1 cellular context compared by ENCODE assay signal in the genomic region with DNA sequence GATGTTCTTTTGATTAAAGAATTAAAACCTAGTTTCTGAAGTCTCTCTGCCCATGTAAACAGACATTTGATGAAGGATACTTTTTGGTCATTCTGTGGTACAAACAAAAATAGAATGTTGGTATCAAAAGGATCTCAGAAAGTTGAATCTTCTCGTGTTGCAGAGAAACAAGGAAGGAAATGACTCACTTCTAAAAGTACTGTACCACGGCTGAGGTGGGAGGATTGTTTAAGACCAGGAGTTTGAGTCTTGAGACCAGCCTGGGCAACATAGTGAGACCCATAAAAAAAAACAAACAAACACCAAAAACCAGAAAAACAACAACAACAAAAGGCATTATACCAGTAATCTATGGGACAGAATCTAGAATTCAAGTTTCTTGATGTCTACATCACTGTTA.
TF ChIP-seq lines count a peak whose summit lies in the region.

No MANE protein-coding gene starts in this region.

TF ChIP-seq in GM12878, 131 proteins besides CTCF, POLR2A, EP300 and RAD21 (continued from another document):
- TF ChIP-seq FOXK2 (IDR thresholded peaks at IDR 0.05) (no peak), RUNX3 (IDR thresholded peaks at IDR 0.05; ENCODE audit: low read length) (peak; percentile 28; the same call in 1 of the 2 replicates), YBX1 (IDR thresholded peaks at IDR 0.05) (no peak)
- TF ChIP-seq, protein P1, sequence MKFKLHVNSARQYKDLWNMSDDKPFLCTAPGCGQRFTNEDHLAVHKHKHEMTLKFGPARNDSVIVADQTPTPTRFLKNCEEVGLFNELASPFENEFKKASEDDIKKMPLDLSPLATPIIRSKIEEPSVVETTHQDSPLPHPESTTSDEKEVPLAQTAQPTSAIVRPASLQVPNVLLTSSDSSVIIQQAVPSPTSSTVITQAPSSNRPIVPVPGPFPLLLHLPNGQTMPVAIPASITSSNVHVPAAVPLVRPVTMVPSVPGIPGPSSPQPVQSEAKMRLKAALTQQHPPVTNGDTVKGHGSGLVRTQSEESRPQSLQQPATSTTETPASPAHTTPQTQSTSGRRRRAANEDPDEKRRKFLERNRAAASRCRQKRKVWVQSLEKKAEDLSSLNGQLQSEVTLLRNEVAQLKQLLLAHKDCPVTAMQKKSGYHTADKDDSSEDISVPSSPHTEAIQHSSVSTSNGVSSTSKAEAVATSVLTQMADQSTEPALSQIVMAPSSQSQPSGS (IDR thresholded peaks at IDR 0.05; ENCODE audit: low read length): no peak
TF ChIP-seq in GM12878: peak in this region for 2.
